ENCODE assay signal across 2 cellular contexts in genomic region chr7:55060690-55061414, GRCh38.
TF ChIP-seq lines count a peak whose summit lies in the region.

No MANE protein-coding gene starts in this region.

TF ChIP-seq in SK-N-SH treated with all-trans-retinoic acid at 6 μM for 48 hours, 23 proteins besides CTCF, POLR2A, EP300 and RAD21 (continued from another document):
- TF ChIP-seq CSRNP3 (CRISPR knock-in tag; IDR thresholded peaks at IDR 0.05), result no peak
- no peak for TF ChIP-seq TCF4 (CRISPR knock-in tag; IDR thresholded peaks at IDR 0.05; ENCODE audit: borderline replicate concordance)
- TF ChIP-seq TOX (CRISPR knock-in tag; IDR thresholded peaks at IDR 0.05; ENCODE audit: borderline replicate concordance), result no peak
- TF ChIP-seq ISL1 (CRISPR knock-in tag; IDR thresholded peaks at IDR 0.05), result no peak
- no peak for TF ChIP-seq OSR1 (CRISPR knock-in tag; IDR thresholded peaks at IDR 0.05)
- no peak for TF ChIP-seq ZFP30 (CRISPR knock-in tag; IDR thresholded peaks at IDR 0.05)
- TF ChIP-seq ARNTL (CRISPR knock-in tag; IDR thresholded peaks at IDR 0.05; ENCODE audit: borderline replicate concordance, low read depth), result no peak
- no peak for TF ChIP-seq SNAI2 (CRISPR knock-in tag; IDR thresholded peaks at IDR 0.05)
- TF ChIP-seq CSDC2 (CRISPR knock-in tag; IDR thresholded peaks at IDR 0.05), result no peak
- TF ChIP-seq CREB5 (CRISPR knock-in tag; IDR thresholded peaks at IDR 0.05; ENCODE audit: low read depth), result no peak
- no peak for TF ChIP-seq ZNF8 (CRISPR knock-in tag; IDR thresholded peaks at IDR 0.05)
- TF ChIP-seq ZNF565 (CRISPR knock-in tag; conservative IDR thresholded peaks at IDR 0.05; ENCODE audit: low read depth), result no peak
- TF ChIP-seq ESRRG (CRISPR knock-in tag; IDR thresholded peaks at IDR 0.05), result no peak
- TF ChIP-seq BACH2 (CRISPR knock-in tag; IDR thresholded peaks at IDR 0.05; ENCODE audit: borderline replicate concordance), result no peak
- no peak for TF ChIP-seq GLIS3 (CRISPR knock-in tag; IDR thresholded peaks at IDR 0.05)
- TF ChIP-seq PATZ1 (CRISPR knock-in tag; IDR thresholded peaks at IDR 0.05; ENCODE audit: borderline replicate concordance), result no peak

TF ChIP-seq in GM23338, 12 proteins besides CTCF, POLR2A, EP300 and RAD21 (continued from another document):
- no peak for TF ChIP-seq REST (IDR thresholded peaks at IDR 0.05; ENCODE audit: unreplicated experiment)
- no peak for TF ChIP-seq EZH2phosphoT487 (IDR thresholded peaks at IDR 0.05; ENCODE audit: unreplicated experiment)
- TF ChIP-seq ZNF462 (CRISPR knock-in tag; IDR thresholded peaks at IDR 0.05), result no peak
- TF ChIP-seq ETS1 (IDR thresholded peaks at IDR 0.05), result no peak
- TF ChIP-seq POLR2AphosphoS5 (IDR thresholded peaks at IDR 0.05; ENCODE audit: low read depth), result no peak
- TF ChIP-seq CREB1 (CRISPR knock-in tag; IDR thresholded peaks at IDR 0.05; ENCODE audit: low read depth), result no peak
